Comparison of ENCODE assay signal across 20 cellular contexts in genomic region chr18:45109271-45109670, GRCh38.
DNase-seq lines count a peak whose midpoint lies in the region; ATAC-seq and TF ChIP-seq lines count a peak whose summit lies in the region.
"Had no signal": no experiment of that assay in that cellular context is flagged by ENCODE, and none has a peak within 500 bp of the region (broad histone marks: within the 10 kb centered on the region; RNA-seq: fewer than 3 reads in every experiment).

No MANE protein-coding gene starts in this region.

- H4K20me1 ChIP-seq in PC-3 (ENCODE audit: low read length), result no peaks in the 10 kb centered on the region
- H4K20me1 ChIP-seq: BLaER1 treated with 17β-estradiol and CSF1 and Interleukin-3, amounts not matched to agents 10 nM and 100 nM had no signal

- no peaks in the 10 kb centered on the region for H3K27me3 Mint-ChIP-seq in nephron (ENCODE audit: low read depth)
- peaks cover 5% of the 10 kb centered on the region for H3K27me3 Mint-ChIP-seq in Caco-2 (ENCODE audit: insufficient read depth, unreplicated experiment)

- H3K9me3 ChIP-seq in PC-3 (ENCODE audit: low read length) (no peaks in the 10 kb centered on the region), Caco-2 (no peaks in the 10 kb centered on the region)
- H3K9me3 ChIP-seq: A549, BE2C had no signal

- TF ChIP-seq CTCF in AG10803 (conservative IDR thresholded peaks at IDR 0.05; ENCODE audit: low read length), result no peak
- no peak for TF ChIP-seq CTCF in PC-3 (conservative IDR thresholded peaks at IDR 0.05; ENCODE audit: low read depth, low read length)
- no peak for TF ChIP-seq CTCF in fibroblast of mammary gland (conservative IDR thresholded peaks at IDR 0.05; ENCODE audit: control insufficient read depth, insufficient read depth, low read depth, low read length)
- no peak for TF ChIP-seq CTCF in nephron (IDR thresholded peaks at IDR 0.05; ENCODE audit: unreplicated experiment in 3 of 3)
- no peak for TF ChIP-seq CTCF in Caco-2 (IDR thresholded peaks at IDR 0.05; ENCODE audit: insufficient read depth in 1 of 2, low read depth in 1 of 2, low read length in 1 of 2, severe bottlenecking in 1 of 2, unreplicated experiment in 1 of 2)

- no peaks in the 10 kb centered on the region for H3K27me3 ChIP-seq in PC-3 (ENCODE audit: low read length)
- H3K27me3 ChIP-seq in Caco-2 (replicated peaks; ENCODE audit: control insufficient read depth, insufficient read depth, low read length), result no peaks in the 10 kb centered on the region
- H3K27me3 ChIP-seq: BE2C; BLaER1 treated with 17β-estradiol and CSF1 and Interleukin-3, amounts not matched to agents 10 nM and 100 nM had no signal

- ATAC-seq in PC-3 (no peak), HG03378 (IDR thresholded peaks at IDR 0.05; ENCODE audit: unreplicated experiment) (no peak)
- ATAC-seq: A549, HCT116 had no signal

- H3K4me1 ChIP-seq in PC-3 (ENCODE audit: insufficient read depth, low read length), result no peaks in the 10 kb centered on the region; the same call in 1 of the 2 replicates
- H3K4me1 ChIP-seq in Caco-2, result no peaks in the 10 kb centered on the region
- H3K4me1 ChIP-seq: A549, BE2C had no signal

- no peak overlapping the region for H3K4me3 ChIP-seq in AG10803 (ENCODE audit: low read length)
- H3K4me3 ChIP-seq in PC-3 (ENCODE audit: low read length), result no peak overlapping the region
- no peak overlapping the region for H3K4me3 ChIP-seq in fibroblast of mammary gland (ENCODE audit: control insufficient read depth, low read depth, low read length)
- H3K4me3 ChIP-seq in Caco-2 (ENCODE audit: low read depth, low read length), result no peak overlapping the region
- H3K4me3 ChIP-seq: A549; BLaER1 treated with 17β-estradiol and CSF1 and Interleukin-3, amounts not matched to agents 10 nM and 100 nM; GM23338 had no signal

- CTCF ChIA-PET in PC-3 (lab: Charles Lee), result no interaction called here
- CTCF ChIA-PET in Caco-2 (lab: Charles Lee), result no interaction called here

- BruUV-seq in PC-3 (replicated peaks; lab: Mats Ljungman, UMichigan), result no TSS peak
- no TSS peak for BruUV-seq in Caco-2 (replicated peaks; lab: Mats Ljungman, UMichigan)

- H3F3A ChIP-seq in PC-3 (ENCODE audit: low read length, unreplicated experiment), result no peaks in the 10 kb centered on the region

- peak; percentile 46 for DNase-seq in AG10803 (ENCODE audit: low read depth)
- peak; percentile 25 for DNase-seq in PC-3
- DNase-seq in fibroblast of mammary gland (ENCODE audit: low read depth), result peak; percentile 73
- DNase-seq in Caco-2, result no peak
- no peak for DNase-seq in mucosa of gallbladder (ENCODE audit: low spot score)
- DNase-seq: 8988T; ACHN; BE2C; CD4-positive, alpha-beta T cell; CD8-positive, alpha-beta memory T cell; DMS153; DND-41; H9 had no signal

- no peak overlapping the region for H2AFZ ChIP-seq in PC-3 (ENCODE audit: low read length)
- H2AFZ ChIP-seq: GM23338 had no signal

- H3K36me3 Mint-ChIP-seq in nephron (ENCODE audit: low read depth), result no peaks in the 10 kb centered on the region
- no peaks in the 10 kb centered on the region for H3K36me3 Mint-ChIP-seq in Caco-2 (ENCODE audit: insufficient read depth, unreplicated experiment)
- H3K36me3 Mint-ChIP-seq: CD14-positive monocyte; CD8-positive, alpha-beta memory T cell had no signal

- H3K36me3 ChIP-seq in PC-3 (ENCODE audit: low read depth, low read length) (no peaks in the 10 kb centered on the region), Caco-2 (ENCODE audit: control insufficient read depth, insufficient read depth, low read length) (no peaks in the 10 kb centered on the region)
- H3K36me3 ChIP-seq: BE2C; BLaER1 treated with 17β-estradiol and CSF1 and Interleukin-3, amounts not matched to agents 10 nM and 100 nM had no signal

- H3K27ac Mint-ChIP-seq in nephron (peak overlapping the region in 2 of 3 experiments; percentile 44 to 88), Caco-2 (ENCODE audit: unreplicated experiment) (no peak overlapping the region)
- H3K27ac Mint-ChIP-seq: CD14-positive monocyte; CD4-positive, alpha-beta T cell; CD8-positive, alpha-beta memory T cell; GM23338; H9 had no signal

- intact Hi-C loops in PC-3 (cut with micrococcal nuclease) (no loop called here), Caco-2 (cut with micrococcal nuclease; ENCODE audit: unreplicated experiment) (no loop called here)

- no peak overlapping the region for H3K4me3 Mint-ChIP-seq in nephron
- no peak overlapping the region for H3K4me3 Mint-ChIP-seq in Caco-2 (ENCODE audit: unreplicated experiment)
- H3K4me3 Mint-ChIP-seq: CD14-positive monocyte; CD4-positive, alpha-beta T cell; CD8-positive, alpha-beta memory T cell; GM23338; H9 had no signal

- H3K9me3 Mint-ChIP-seq in nephron (peaks cover 11% of the 10 kb centered on the region), Caco-2 (ENCODE audit: unreplicated experiment) (no peaks in the 10 kb centered on the region)
- H3K9me3 Mint-ChIP-seq: CD4-positive, alpha-beta T cell; CD8-positive, alpha-beta memory T cell; GM23338; H9 had no signal

- peak overlapping the region; percentile 26; the same call in 1 of the 2 replicates for H3K27ac ChIP-seq in PC-3 (ENCODE audit: low read length)
- H3K27ac ChIP-seq: A549; BLaER1 treated with 17β-estradiol and CSF1 and Interleukin-3, amounts not matched to agents 10 nM and 100 nM had no signal

- POLR2A ChIA-PET in PC-3 (lab: Charles Lee; ENCODE audit: unreplicated experiment), result no interaction called here
- POLR2A ChIA-PET in Caco-2 (lab: Charles Lee), result no interaction called here

- no peak overlapping the region for H3K9ac ChIP-seq in PC-3 (ENCODE audit: low read length)
- H3K9ac ChIP-seq: BLaER1 treated with 17β-estradiol and CSF1 and Interleukin-3, amounts not matched to agents 10 nM and 100 nM had no signal

- H3K4me1 Mint-ChIP-seq in nephron (peaks cover 17% of the 10 kb centered on the region), Caco-2 (ENCODE audit: low read depth, unreplicated experiment) (no peaks in the 10 kb centered on the region)

- H3K9me2 ChIP-seq in PC-3 (replicated peaks; ENCODE audit: low read length), result no peaks in the 10 kb centered on the region

- H3K4me2 ChIP-seq in PC-3 (ENCODE audit: low read length), result no peak overlapping the region
- H3K4me2 ChIP-seq: A549, GM23338 had no signal

- H3K79me2 ChIP-seq in PC-3 (ENCODE audit: low read length), result no peaks in the 10 kb centered on the region

Comparison
In these comparisons a context has a peak if more than half of its experiments do, and no peak if none do; other contexts are left out.
1. DNase-seq: peak in AG10803 (single experiment), PC-3 (single experiment) and fibroblast of mammary gland (single experiment); none in Caco-2 (0 of 2) and mucosa of gallbladder (single experiment).